Comparison of ENCODE assay signal across 1 cellular context in genomic region chr16:89167425-89167941, GRCh38.
TF ChIP-seq lines count a peak whose summit lies in the region.

No MANE protein-coding gene starts in this region.

TF ChIP-seq in GM12878, 131 proteins besides CTCF, POLR2A, EP300 and RAD21 (continued from another document and continues in another):
- TF ChIP-seq ZBTB33 (IDR thresholded peaks at IDR 0.05) (no peak), SUPT20H (IDR thresholded peaks at IDR 0.05; ENCODE audit: borderline replicate concordance, control insufficient read depth, low read depth, low read length) (no peak), BCLAF1 (IDR thresholded peaks at IDR 0.05) (no peak), SIN3A (IDR thresholded peaks at IDR 0.05; ENCODE audit: low read depth, low read length) (no peak), RFX5 (IDR thresholded peaks at IDR 0.05; ENCODE audit: low read depth, low read length) (no peak), CHD1 (IDR thresholded peaks at IDR 0.05; ENCODE audit: low read depth, low read length) (no peak), STAT1 (conservative IDR thresholded peaks at IDR 0.05) (peak; percentile 54; the same call in 1 of the 2 replicates), CHD2 (IDR thresholded peaks at IDR 0.05; ENCODE audit: borderline replicate concordance, low read depth, low read length) (peak; percentile 95), BACH1 (IDR thresholded peaks at IDR 0.05; ENCODE audit: borderline replicate concordance) (no peak), NFIC (IDR thresholded peaks at IDR 0.05; ENCODE audit: low read depth, low read length) (no peak), HDAC6 (IDR thresholded peaks at IDR 0.05; ENCODE audit: unreplicated experiment) (no peak), POU2F2 (IDR thresholded peaks at IDR 0.05; ENCODE audit: borderline replicate concordance, low read depth, low read length) (no peak; the same call in 2 of the 3 replicates), SMAD5 (IDR thresholded peaks at IDR 0.05; ENCODE audit: low read depth) (no peak), WRNIP1 (IDR thresholded peaks at IDR 0.05; ENCODE audit: borderline replicate concordance, low read depth, low read length) (no peak), ZBTB11 (CRISPR knock-in tag; IDR thresholded peaks at IDR 0.05) (no peak), HCFC1 (IDR thresholded peaks at IDR 0.05; ENCODE audit: low read length) (no peak), SMC3 (IDR thresholded peaks at IDR 0.05; ENCODE audit: borderline replicate concordance, low read length) (peak; percentile 98), EED (IDR thresholded peaks at IDR 0.05; ENCODE audit: low read depth) (0 out of 2 replicates have a peak, but pooled peaks have one; percentile 48), PKNOX1 (IDR thresholded peaks at IDR 0.05) (no peak), ZBTB4 (CRISPR knock-in tag; IDR thresholded peaks at IDR 0.05) (no peak), TCF7 (IDR thresholded peaks at IDR 0.05; ENCODE audit: borderline replicate concordance) (no peak), POLR2AphosphoS2 (IDR thresholded peaks at IDR 0.05; ENCODE audit: low read depth, low read length) (no peak), CREM (IDR thresholded peaks at IDR 0.05; ENCODE audit: low read depth) (no peak), BCL3 (IDR thresholded peaks at IDR 0.05; ENCODE audit: borderline replicate concordance, insufficient read depth, low read depth, low read length, poor library complexity, severe bottlenecking) (no peak), MYC (IDR thresholded peaks at IDR 0.05; ENCODE audit: insufficient read depth, insufficient read length, insufficient replicate concordance, low read length, severe bottlenecking) (no peak), CBX3 (IDR thresholded peaks at IDR 0.05; ENCODE audit: borderline replicate concordance, low read depth) (no peak), IKZF2 (IDR thresholded peaks at IDR 0.05) (no peak), DPF2 (IDR thresholded peaks at IDR 0.05) (0 out of 2 replicates have a peak, but pooled peaks have one; percentile 53), POLR2AphosphoS5 (IDR thresholded peaks at IDR 0.05; ENCODE audit: low read length) (no peak), USF2 (IDR thresholded peaks at IDR 0.05; ENCODE audit: borderline replicate concordance, low read depth, low read length) (no peak), NR2C2 (IDR thresholded peaks at IDR 0.05; ENCODE audit: borderline replicate concordance, control insufficient read depth, insufficient read length, low read depth) (no peak), TCF12 (IDR thresholded peaks at IDR 0.05; ENCODE audit: low read depth, low read length) (peak; percentile 69; the same call in 1 of the 2 replicates), SP1 (IDR thresholded peaks at IDR 0.05; ENCODE audit: low read depth, low read length) (peak; percentile 36), BHLHE40 (IDR thresholded peaks at IDR 0.05; ENCODE audit: borderline replicate concordance in 1 of 2, low read depth in 2 of 2, low read length in 1 of 2) (peak in 1 of 2 experiments; percentile 57; a peak in 2 of 4 replicates), SRF (IDR thresholded peaks at IDR 0.05; ENCODE audit: low read depth in 2 of 2, low read length in 2 of 2) (no peak), IRF4 (IDR thresholded peaks at IDR 0.05; ENCODE audit: low read depth, low read length) (no peak), ASH2L (IDR thresholded peaks at IDR 0.05; ENCODE audit: borderline replicate concordance, low read depth) (no peak), PML (IDR thresholded peaks at IDR 0.05; ENCODE audit: low read length) (no peak), JUND (IDR thresholded peaks at IDR 0.05; ENCODE audit: low read depth, low read length) (no peak), ZNF24 (IDR thresholded peaks at IDR 0.05) (no peak), BMI1 (IDR thresholded peaks at IDR 0.05; ENCODE audit: borderline replicate concordance) (no peak), YBX1 (IDR thresholded peaks at IDR 0.05) (no peak), ATF7 (IDR thresholded peaks at IDR 0.05; ENCODE audit: low read depth) (no peak), SPI1 (IDR thresholded peaks at IDR 0.05; ENCODE audit: borderline replicate concordance, insufficient read depth, low read depth, low read length) (no peak), ZNF592 (IDR thresholded peaks at IDR 0.05) (0 out of 2 replicates have a peak, but pooled peaks have one; percentile 59), STAT3 (IDR thresholded peaks at IDR 0.05; ENCODE audit: low read depth, low read length) (no peak), BRCA1 (IDR thresholded peaks at IDR 0.05; ENCODE audit: low read depth, low read length) (no peak), HDGF (IDR thresholded peaks at IDR 0.05) (peak; percentile 71; the same call in 1 of the 2 replicates)
